9 cellular contexts compared by ENCODE assay signal in the genomic region with DNA sequence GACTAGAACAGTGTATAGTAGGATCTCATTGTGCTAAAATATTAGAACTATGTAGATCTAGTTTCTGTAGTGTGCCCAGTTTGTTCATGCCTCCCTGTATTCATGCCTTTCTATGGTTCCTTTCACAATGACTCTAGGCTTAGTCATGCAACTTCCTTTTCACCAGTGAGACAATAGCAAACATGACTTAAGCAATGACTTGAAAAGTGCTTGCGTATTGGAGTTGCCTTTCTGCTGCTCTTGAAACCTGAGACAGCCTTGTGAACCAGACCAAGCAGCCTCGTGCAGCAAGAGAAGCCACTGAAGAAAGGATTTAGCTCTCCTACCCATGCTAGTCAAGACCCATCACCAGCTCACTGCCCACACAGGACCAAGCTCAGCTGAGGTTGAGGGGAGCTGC.
A peak's percentile ranks its signal among the peaks of the same experiment; 100 is the strongest.
DNase-seq lines count a peak whose midpoint lies in the region; ATAC-seq and TF ChIP-seq lines count a peak whose summit lies in the region.
"Had no signal": no experiment of that assay in that cellular context is flagged by ENCODE, and none has a peak within 500 bp of the region (broad histone marks: within the 10 kb centered on the region; RNA-seq: fewer than 3 reads in every experiment).

No MANE protein-coding gene starts in this region.

- no peaks in the 10 kb centered on the region for H3K27me3 Mint-ChIP-seq in mesothelial cell of epicardium (ENCODE audit: low read depth)

- peak overlapping the region; percentile 8; the same call in 1 of the 2 replicates for H3K4me2 ChIP-seq in KMS-11

- DNase-seq in AG04449 (ENCODE audit: low read depth, low spot score): peak; percentile 92
- peak; percentile 98 for DNase-seq in epithelial cell of esophagus (ENCODE audit: low read depth)
- no peak for DNase-seq in body of pancreas
- DNase-seq in ureter (ENCODE audit: low spot score): no peak
- no peak for DNase-seq in mesothelial cell of epicardium (ENCODE audit: low spot score in 2 of 2, unreplicated experiment in 2 of 2)
- no peak for DNase-seq in SHP77 treated with DMSO at 0.1 percent for 48 hours (lab: John Stamatoyannopoulos, UW)
- DNase-seq: dorsolateral prefrontal cortex had no signal

- peak overlapping the region; percentile 14; the same call in 1 of the 2 replicates for H2AFZ ChIP-seq in KMS-11 (ENCODE audit: low read depth)

- peaks cover 22% of the 10 kb centered on the region for H3K9me3 Mint-ChIP-seq in mesothelial cell of epicardium

- H3K27ac ChIP-seq in KMS-11 (peak overlapping the region; percentile 80), body of pancreas (no peak overlapping the region)
- H3K27ac ChIP-seq: dorsolateral prefrontal cortex had no signal

- H3K4me1 Mint-ChIP-seq in mesothelial cell of epicardium: peaks cover 16% of the 10 kb centered on the region

- no peak overlapping the region for H3K4me3 ChIP-seq in AG04449 (ENCODE audit: low read depth, low read length)
- no peak overlapping the region for H3K4me3 ChIP-seq in KMS-11 (IDR thresholded peaks at IDR 0.05; ENCODE audit: insufficient read depth, low read depth, low read length)
- H3K4me3 ChIP-seq in epithelial cell of esophagus (ENCODE audit: low read length): no peak overlapping the region
- no peak overlapping the region for H3K4me3 ChIP-seq in body of pancreas
- H3K4me3 ChIP-seq: dorsolateral prefrontal cortex had no signal

- peaks cover 40% of the 10 kb centered on the region for H3K4me1 ChIP-seq in KMS-11 (ENCODE audit: low read depth, poor library complexity, severe bottlenecking)
- H3K4me1 ChIP-seq in body of pancreas: no peaks in the 10 kb centered on the region

- H3K36me3 Mint-ChIP-seq in mesothelial cell of epicardium: no peaks in the 10 kb centered on the region

- H3K27me3 ChIP-seq in KMS-11 (ENCODE audit: insufficient read depth, low read depth) (no peaks in the 10 kb centered on the region), body of pancreas (no peaks in the 10 kb centered on the region)
- H3K27me3 ChIP-seq: dorsolateral prefrontal cortex had no signal

- peak overlapping the region; percentile 15; the same call in 1 of the 2 replicates for H3K9ac ChIP-seq in KMS-11

- no peak for TF ChIP-seq POLR2A in body of pancreas (IDR thresholded peaks at IDR 0.05)

- H3K27ac Mint-ChIP-seq in mesothelial cell of epicardium: no peak overlapping the region

- H3K36me3 ChIP-seq in KMS-11 (ENCODE audit: insufficient read depth): no peaks in the 10 kb centered on the region
- H3K36me3 ChIP-seq in body of pancreas (replicated peaks in 1 of 2; ENCODE audit: insufficient read depth in 1 of 2, low read depth in 2 of 2): no peaks in the 10 kb centered on the region

- intact Hi-C loops in body of pancreas (cut with DNase I): no loop called here

- no peaks in the 10 kb centered on the region for H4K20me1 ChIP-seq in KMS-11 (ENCODE audit: insufficient read depth)

- no peaks in the 10 kb centered on the region for H3K9me3 ChIP-seq in body of pancreas

- no peaks in the 10 kb centered on the region for H3K79me2 ChIP-seq in KMS-11 (ENCODE audit: insufficient read depth, low read depth)

- POLR2A ChIA-PET in AG04449 (lab: Yijun Ruan, JAX): no interaction called here

- no peak for TF ChIP-seq CTCF in AG04449 (IDR thresholded peaks at IDR 0.05; ENCODE audit: insufficient read depth, low read length, missing control alignments)
- no peak for TF ChIP-seq CTCF in KMS-11 (conservative IDR thresholded peaks at IDR 0.05; ENCODE audit: low read depth, low read length)
- no peak for TF ChIP-seq CTCF in epithelial cell of esophagus (IDR thresholded peaks at IDR 0.05; ENCODE audit: insufficient read depth, low read depth, low read length, missing control alignments)
- no peak for TF ChIP-seq CTCF in body of pancreas (IDR thresholded peaks at IDR 0.05)
- TF ChIP-seq CTCF in mesothelial cell of epicardium (IDR thresholded peaks at IDR 0.05; ENCODE audit: unreplicated experiment): no peak

- no peak overlapping the region for H3K4me3 Mint-ChIP-seq in mesothelial cell of epicardium

- 44 to 51% methylated on average over 2 of the region's 2 CpGs for WGBS in body of pancreas, 2 donors

- peak; percentile 84 for ATAC-seq in GM21447 (IDR thresholded peaks at IDR 0.05; ENCODE audit: unreplicated experiment)
- no peak for ATAC-seq in body of pancreas

- CTCF ChIA-PET in AG04449 (lab: Yijun Ruan, JAX): no interaction called here

Comparison
In these comparisons a context has a peak if more than half of its experiments do, and no peak if none do; other contexts are left out.
1. DNase-seq: peak in AG04449 (single experiment) and epithelial cell of esophagus (single experiment); none in body of pancreas (0 of 4), ureter (single experiment), mesothelial cell of epicardium (0 of 2) and SHP77 treated with DMSO at 0.1 percent for 48 hours (single experiment).